In the genomic region with DNA sequence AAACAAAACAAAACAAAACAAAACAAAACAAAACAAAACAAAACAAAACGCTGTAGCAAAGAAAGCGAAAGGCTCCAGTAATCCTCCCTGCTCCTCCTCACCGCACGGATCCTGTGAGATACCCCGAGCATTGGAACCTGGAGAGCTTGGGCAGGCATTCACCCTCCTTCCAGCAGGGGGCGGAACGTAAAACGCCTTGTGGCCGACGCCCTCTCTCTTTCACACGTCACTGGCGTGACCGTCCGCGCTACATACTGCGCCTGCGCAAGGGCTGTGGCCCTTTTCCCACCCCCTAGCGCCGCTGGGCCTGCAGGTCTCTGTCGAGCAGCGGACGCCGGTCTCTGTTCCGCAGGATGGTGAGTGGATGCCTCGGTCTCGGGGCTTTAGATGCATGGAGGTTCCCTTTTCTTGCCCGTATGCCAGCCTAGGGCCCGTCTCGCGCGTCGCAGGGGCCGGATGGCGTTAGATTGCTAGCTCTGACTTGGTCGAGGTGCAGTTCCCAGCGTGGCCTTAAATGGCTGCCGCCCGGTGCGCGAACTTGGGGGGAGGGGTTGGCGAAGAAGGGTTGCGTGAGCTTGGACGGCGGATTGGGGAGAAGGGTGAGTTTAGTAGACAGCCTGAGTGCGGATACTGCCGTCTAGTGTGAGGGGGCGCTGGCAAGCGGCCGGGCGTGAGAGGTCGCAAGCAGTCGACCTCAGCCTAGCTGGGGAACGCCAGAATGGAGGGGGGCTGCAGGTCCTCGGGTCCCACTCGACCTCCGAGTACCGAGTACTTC, we compare ENCODE assay signal across 8 cellular contexts. TPM values are rescaled to one million over a fixed set of nuclear protein-coding genes. Genes with fewer than 3 reads are reported as not detected.
A peak's percentile ranks its signal among the peaks of the same experiment; 100 is the strongest.
DNase-seq lines count a peak whose midpoint lies in the region; ATAC-seq, FAIRE-seq and TF ChIP-seq lines count a peak whose summit lies in the region.

RPL5 (plus strand) TSS at position 279 of the 775 bp plus-strand sequence; CDS start at position 354, 75 bp downstream.

- peak; percentile 17 for FAIRE-seq in TTC549 (lab: Jason Lieb, UNC)

- CTCF ChIA-PET in A673 (lab: Charles Lee), result interaction anchor here (0.6 to 1.8 kb wide), 4 partner anchors 13 to 83 kb away, joined by 3 to 10 read pairs (median 3); no protein-coding TSS in a partner anchor

- no peaks in the 10 kb centered on the region for H3K9me3 ChIP-seq in A673 (ENCODE audit: low read depth, low read length, poor library complexity, severe bottlenecking)
- H3K9me3 ChIP-seq in body of pancreas, result no peaks in the 10 kb centered on the region
- no peaks in the 10 kb centered on the region for H3K9me3 ChIP-seq in gastrocnemius medialis

- H3K27me3 ChIP-seq in A673 (replicated peaks; ENCODE audit: insufficient read depth, low read depth, low read length, poor library complexity) (no peaks in the 10 kb centered on the region), body of pancreas (no peaks in the 10 kb centered on the region), gastrocnemius medialis (no peaks in the 10 kb centered on the region)

- BruUV-seq in A673 (replicated peaks; lab: Mats Ljungman, UMichigan), result no TSS peak

- H3K4me3 ChIP-seq in A673 (ENCODE audit: low read depth, low read length, poor library complexity, severe bottlenecking) (peak within 1 kb of the TSS; percentile 94), body of pancreas (peak within 1 kb of the TSS; percentile 84 to 87), gastrocnemius medialis (peak within 1 kb of the TSS; percentile 90 to 95 (median 92))

- peak within 1 kb of the TSS; percentile 95 for H3K27ac ChIP-seq in A673 (ENCODE audit: low read depth, low read length, poor library complexity, severe bottlenecking)
- peak within 1 kb of the TSS; percentile 63 to 95 (median 88) for H3K27ac ChIP-seq in body of pancreas
- H3K27ac ChIP-seq in gastrocnemius medialis, result peak within 1 kb of the TSS; percentile 93 to 97 (median 95)

- H3K36me3 ChIP-seq in A673 (ENCODE audit: insufficient read depth, low read length, poor library complexity, severe bottlenecking), result peaks cover 43% of the 10 kb centered on the region
- peaks cover 0 to 1% of the 10 kb centered on the region in 2 donors for H3K36me3 ChIP-seq in body of pancreas (replicated peaks in 1 of 2; ENCODE audit: insufficient read depth in 1 of 2, low read depth in 2 of 2)
- H3K36me3 ChIP-seq in gastrocnemius medialis, result peaks cover 0 to 37% of the 10 kb centered on the region in 2 donors

- ATAC-seq in HG03066 (IDR thresholded peaks at IDR 0.05; ENCODE audit: low read depth, unreplicated experiment) (peak; percentile 94), body of pancreas (peak; percentile 100), gastrocnemius medialis (peak; percentile 97 to 98)

- 0 to 1% methylated on average over 26 to 57 of the region's 57 CpGs for WGBS in body of pancreas, 2 donors

- in situ Hi-C loops in gastrocnemius medialis (cut with MboI; ENCODE audit: low sequenced_read_pairs in 4 of 4), result loop anchor here in 1 of 4 donors (25.0 kb wide), 1 partner anchor 355 kb away; the partner anchor contains the start of genes CCDC18 and TMED5

- peaks cover 25% of the 10 kb centered on the region for H3K4me1 ChIP-seq in A673 (ENCODE audit: insufficient read depth, low read length, poor library complexity, severe bottlenecking)
- peaks cover 30% of the 10 kb centered on the region for H3K4me1 ChIP-seq in body of pancreas
- H3K4me1 ChIP-seq in gastrocnemius medialis, result peaks cover 21% of the 10 kb centered on the region in 2 donors

- intact Hi-C loops in A673 (cut with micrococcal nuclease; ENCODE audit: unreplicated experiment), result no loop called here
- intact Hi-C loops in body of pancreas (cut with DNase I), result no loop called here
- intact Hi-C loops in gastrocnemius medialis (cut with DNase I; ENCODE audit: low total_unique reads), result loop anchor here (1.0 kb wide), 2 partner anchors 47 to 348 kb away; partner anchors contain the start of genes CCDC18, EVI5 and TMED5

- POLR2A ChIA-PET in A673 (lab: Charles Lee; ENCODE audit: low non-redundant PET), result interaction anchor here (0.6 to 0.7 kb wide), 2 partner anchors 18 to 44 kb away, joined by 5 to 6 read pairs; no protein-coding TSS in a partner anchor

- DNase-seq in A673 (ENCODE audit: low spot score), result peak; percentile 99
- DNase-seq in NCI-H2107 treated with DMSO at 0.1 percent for 48 hours (lab: John Stamatoyannopoulos, UW; ENCODE audit: unreplicated experiment), result peak; percentile 98
- DNase-seq in body of pancreas, result peak; percentile 97 to 98 (median 98)
- DNase-seq in iPS DF 4.7 (ENCODE audit: extremely low read depth, low spot score), result peak; percentile 91
- DNase-seq in gastrocnemius medialis, result peak; percentile 89 to 96

- TF ChIP-seq CTCF in A673 (conservative IDR thresholded peaks at IDR 0.05; ENCODE audit: low read depth, low read length), result peak; percentile 96
- TF ChIP-seq CTCF in body of pancreas (IDR thresholded peaks at IDR 0.05), result peak; percentile 84 to 99 (median 98)
- TF ChIP-seq CTCF in gastrocnemius medialis (IDR thresholded peaks at IDR 0.05 in 4 of 5, conservative IDR thresholded peaks at IDR 0.05 in 1 of 5), result peak; percentile 82 to 97 (median 93)

- TF ChIP-seq POLR2A in GM18526 (IDR thresholded peaks at IDR 0.05; ENCODE audit: extremely low read depth, insufficient read length), result peak; percentile 99
- TF ChIP-seq POLR2A in body of pancreas (IDR thresholded peaks at IDR 0.05), result peak; percentile 83 to 97 (median 97)
- TF ChIP-seq POLR2A in gastrocnemius medialis (IDR thresholded peaks at IDR 0.05), result peak; percentile 92

RNA-seq across cellular contexts. Expression of gene RPL5, which starts in this region (rescaled TPM):
- total RNA-seq in A673 (2021) (1,348 and 1,415 TPM in 2 replicates), body of pancreas (1,000 to 10,000 TPM in 1 of 2 donors, 100 to 1,000 TPM in 1; 979 to 1,023 TPM), gastrocnemius medialis (100 to 1,000 TPM; 851 to 985 (median 913) TPM)

Comparison
In these comparisons a context has a peak if more than half of its experiments do, and no peak if none do; other contexts are left out.
1. Peak in every context shown above with its lines: DNase-seq, ATAC-seq, H3K4me3 ChIP-seq and H3K27ac ChIP-seq.